In genomic region chr7:25259487-25260243, GRCh38 we compare ENCODE assay signal across 8 cellular contexts. TPM values are rescaled to one million over a fixed set of nuclear protein-coding genes. Genes with fewer than 3 reads are reported as not detected.
DNase-seq lines count a peak whose midpoint lies in the region; ATAC-seq and TF ChIP-seq lines count a peak whose summit lies in the region.

No MANE protein-coding gene starts in this region.

- no peak for TF ChIP-seq EP300 in esophagus muscularis mucosa (IDR thresholded peaks at IDR 0.05)

- intact Hi-C loops in OCI-LY7 (cut with micrococcal nuclease; ENCODE audit: unreplicated experiment) (loop anchor here (1.0 kb wide), 3 partner anchors 130 to 592 kb away; no protein-coding TSS in a partner anchor), esophagus muscularis mucosa (cut with DNase I) (loop anchor here (1.0 to 5.0 kb wide), 3 partner anchors 130 to 593 kb away; no protein-coding TSS in a partner anchor)

- H3K4me3 ChIP-seq in BLaER1 treated with 17β-estradiol and CSF1 and Interleukin-3, amounts not matched to agents 10 nM and 100 nM = no peak overlapping the region
- H3K4me3 ChIP-seq in OCI-LY7 (ENCODE audit: low read depth, low read length, poor library complexity, severe bottlenecking) = no peak overlapping the region
- no peak overlapping the region for H3K4me3 ChIP-seq in esophagus muscularis mucosa

- peaks cover 22 to 24% of the 10 kb centered on the region in 2 donors for H3K27me3 Mint-ChIP-seq in natural killer cell treated with Interleukin-12 subunit alpha and Interleukin-12 subunit beta and Interleukin-15 and Interleukin-18, amount 100 ng/mL, for 72 hours

- no peaks in the 10 kb centered on the region for H3K9me2 ChIP-seq in OCI-LY7 (ENCODE audit: insufficient read depth, low read length)

- no peaks in the 10 kb centered on the region for H3K36me3 ChIP-seq in BLaER1 treated with 17β-estradiol and CSF1 and Interleukin-3, amounts not matched to agents 10 nM and 100 nM
- no peaks in the 10 kb centered on the region for H3K36me3 ChIP-seq in OCI-LY7 (ENCODE audit: insufficient read depth, low read length)
- no peaks in the 10 kb centered on the region for H3K36me3 ChIP-seq in esophagus muscularis mucosa

- no peak overlapping the region; a peak in 1 of 22 replicates for H3K9ac ChIP-seq in BLaER1 treated with 17β-estradiol and CSF1 and Interleukin-3, amounts not matched to agents 10 nM and 100 nM

- POLR2A ChIA-PET in OCI-LY7 (lab: Charles Lee) = interaction anchor here (0.5 kb wide), 1 partner anchor 1839 kb away, joined by 3 read pairs; no protein-coding TSS in a partner anchor

- no peaks in the 10 kb centered on the region for H3K36me3 Mint-ChIP-seq in natural killer cell treated with Interleukin-12 subunit alpha and Interleukin-12 subunit beta and Interleukin-15 and Interleukin-18, amount 100 ng/mL, for 72 hours

- peak overlapping the region; percentile 79; the same call in 1 of the 2 replicates for H2AFZ ChIP-seq in OCI-LY7 (ENCODE audit: low read length)

- H3K79me2 ChIP-seq in OCI-LY7 (ENCODE audit: insufficient read depth, low read depth, low read length) = no peaks in the 10 kb centered on the region

- 23% methylated on average over 13 of the region's 13 CpGs for WGBS in esophagus muscularis mucosa

- peaks cover 24 to 34% (median 26%) of the 10 kb centered on the region in 10 experiments for H3K4me1 ChIP-seq in BLaER1 treated with 17β-estradiol and CSF1 and Interleukin-3, amounts not matched to agents 10 nM and 100 nM
- H3K4me1 ChIP-seq in OCI-LY7 (ENCODE audit: insufficient read depth, low read length, poor library complexity, severe bottlenecking) (peaks cover 16% of the 10 kb centered on the region), esophagus muscularis mucosa (peaks cover 4 to 25% (median 24%) of the 10 kb centered on the region in 4 donors)

- ATAC-seq in GM19438 (IDR thresholded peaks at IDR 0.05; ENCODE audit: low read depth, unreplicated experiment) = peak; percentile 89
- ATAC-seq in natural killer cell treated with Interleukin-12 subunit alpha and Interleukin-12 subunit beta and Interleukin-15 and Interleukin-18, amount 100 ng/mL, for 72 hours = peak; percentile 59 to 69
- peak; percentile 62 for ATAC-seq in stimulated activated naive CD8-positive, alpha-beta T cell treated with anti-CD3 and anti-CD28 coated beads, Interleukin-15, Interleukin-2, amounts not matched to agents 100 U/mL and 50 U/mL, for 24 hours

- no peaks in the 10 kb centered on the region for H3K27me3 ChIP-seq in BLaER1 treated with 17β-estradiol and CSF1 and Interleukin-3, amounts not matched to agents 10 nM and 100 nM
- H3K27me3 ChIP-seq in esophagus muscularis mucosa = no peaks in the 10 kb centered on the region

- H3K9me3 ChIP-seq in BLaER1 treated with 17β-estradiol and CSF1 and Interleukin-3, amounts not matched to agents 10 nM and 100 nM (replicated peaks in 1 of 11) = no peaks in the 10 kb centered on the region
- no peaks in the 10 kb centered on the region for H3K9me3 ChIP-seq in OCI-LY7 (ENCODE audit: low read length)
- H3K9me3 ChIP-seq in esophagus muscularis mucosa = no peaks in the 10 kb centered on the region

- H3K4me1 Mint-ChIP-seq in natural killer cell treated with Interleukin-12 subunit alpha and Interleukin-12 subunit beta and Interleukin-15 and Interleukin-18, amount 100 ng/mL, for 72 hours (ENCODE audit: low read depth in 2 of 2) = peaks cover 13 to 14% of the 10 kb centered on the region in 2 donors

- no TSS peak for BruUV-seq in OCI-LY7 (replicated peaks; lab: Mats Ljungman, UMichigan)

- H3K4me2 ChIP-seq in BLaER1 treated with 17β-estradiol and CSF1 and Interleukin-3, amounts not matched to agents 10 nM and 100 nM = peak overlapping the region; percentile 9 to 84 (median 69); a peak in 17 of 22 replicates
- H3K4me2 ChIP-seq in OCI-LY7 (ENCODE audit: low read length) = peak overlapping the region; percentile 32; the same call in 1 of the 2 replicates

- no peak for TF ChIP-seq POLR2A in esophagus muscularis mucosa (IDR thresholded peaks at IDR 0.05; ENCODE audit: low read depth)

- CTCF ChIA-PET in OCI-LY7 (lab: Charles Lee; ENCODE audit: unreplicated experiment) = interaction anchor here (0.7 to 1.1 kb wide), 2 partner anchors 9 to 306 kb away, joined by 3 read pairs; no protein-coding TSS in a partner anchor

- H3K9me3 Mint-ChIP-seq in natural killer cell treated with Interleukin-12 subunit alpha and Interleukin-12 subunit beta and Interleukin-15 and Interleukin-18, amount 100 ng/mL, for 72 hours = no peaks in the 10 kb centered on the region

- no peak overlapping the region for H3K27ac Mint-ChIP-seq in natural killer cell treated with Interleukin-12 subunit alpha and Interleukin-12 subunit beta and Interleukin-15 and Interleukin-18, amount 100 ng/mL, for 72 hours

- H3K4me3 Mint-ChIP-seq in natural killer cell treated with Interleukin-12 subunit alpha and Interleukin-12 subunit beta and Interleukin-15 and Interleukin-18, amount 100 ng/mL, for 72 hours = no peak overlapping the region

- H4K20me1 ChIP-seq in BLaER1 treated with 17β-estradiol and CSF1 and Interleukin-3, amounts not matched to agents 10 nM and 100 nM = no peaks in the 10 kb centered on the region
- no peaks in the 10 kb centered on the region for H4K20me1 ChIP-seq in OCI-LY7 (ENCODE audit: insufficient read depth, low read length)

- DNase-seq in KG1 (lab: John Stamatoyannopoulos, UW) (peak; percentile 45), OCI-LY7 (ENCODE audit: low spot score) (peak; percentile 83), activated T-cell treated with anti-CD3 and anti-CD28 coated beads for 4 hours (peak; percentile 58), esophagus muscularis mucosa (ENCODE audit: extremely low spot score) (no peak)
- peak; percentile 69 for DNase-seq in natural killer cell treated with Interleukin-12 subunit alpha and Interleukin-12 subunit beta and Interleukin-15 and Interleukin-18, amount 100 ng/mL, for 72 hours (ENCODE audit: low spot score)
- peak; percentile 53 for DNase-seq in stimulated activated naive CD8-positive, alpha-beta T cell treated with anti-CD3 and anti-CD28 coated beads, Interleukin-15, Interleukin-2, amounts not matched to agents 100 U/mL and 50 U/mL, for 24 hours

- TF ChIP-seq CTCF in OCI-LY7 (conservative IDR thresholded peaks at IDR 0.05; ENCODE audit: low read length) (peak; percentile 87), esophagus muscularis mucosa (IDR thresholded peaks at IDR 0.05) (peak; percentile 81 to 91 (median 89))

- H3K27ac ChIP-seq in BLaER1 treated with 17β-estradiol and CSF1 and Interleukin-3, amounts not matched to agents 10 nM and 100 nM = no peak overlapping the region
- H3K27ac ChIP-seq in OCI-LY7 (ENCODE audit: low read depth, low read length, poor library complexity, severe bottlenecking) (no peak overlapping the region), esophagus muscularis mucosa (replicated peaks in 1 of 4) (no peak overlapping the region)

RNA-seq across cellular contexts. Expression of gene NPVF, which starts 31.4 kb away (rescaled TPM):
- not detected in 2 replicates for total RNA-seq in OCI-LY7 (2014; rRNA removed; shearing (Covaris generic))
- not detected in 2 replicates for total RNA-seq in OCI-LY7 (2022)
- not detected for total RNA-seq in esophagus muscularis mucosa
- not detected for total RNA-seq in natural killer cell treated with Interleukin-12 subunit alpha and Interleukin-12 subunit beta and Interleukin-15 and Interleukin-18, amount 100 ng/mL, for 72 hours
